In the genomic region with DNA sequence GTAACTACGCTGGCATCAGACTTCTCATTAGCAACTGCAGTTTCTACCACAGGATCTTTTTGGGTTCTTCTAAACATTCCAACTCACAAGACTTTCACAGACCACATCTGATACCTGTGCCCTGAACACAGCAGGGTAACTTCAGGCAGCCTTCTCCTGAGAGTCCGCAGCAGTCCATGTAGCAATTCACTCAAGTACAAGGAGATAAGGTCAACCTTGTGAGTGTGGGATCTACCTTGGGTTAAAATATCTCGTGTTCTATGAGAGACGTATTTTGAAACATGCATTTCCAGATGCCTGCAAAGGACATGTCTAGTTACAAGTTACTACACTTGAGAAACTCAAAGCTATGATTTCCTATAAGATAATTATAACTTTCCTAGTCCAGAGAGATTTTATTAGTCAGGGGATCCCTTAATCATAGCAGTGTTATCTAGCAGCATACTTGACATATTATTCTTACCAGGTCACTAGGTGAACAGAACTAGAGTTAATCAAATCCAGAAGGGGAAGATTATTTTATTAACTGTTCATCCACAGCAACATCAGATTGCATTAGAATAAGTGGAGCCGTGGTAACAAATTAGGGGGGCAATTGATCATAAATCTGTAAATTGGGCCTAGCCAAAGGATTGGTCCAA, we compare ENCODE assay signal across 22 cellular contexts.
DNase-seq lines count a peak whose midpoint lies in the region; TF ChIP-seq lines count a peak whose summit lies in the region.
"Had no signal": no experiment of that assay in that cellular context is flagged by ENCODE, and none has a peak within 500 bp of the region (broad histone marks: within the 10 kb centered on the region; RNA-seq: fewer than 3 reads in every experiment).

No MANE protein-coding gene starts in this region.

- peaks cover 24% of the 10 kb centered on the region for H3K4me1 ChIP-seq in smooth muscle cell (ENCODE audit: low read depth)
- H3K4me1 ChIP-seq: BLaER1 had no signal

- H3K27me3 ChIP-seq in smooth muscle cell (ENCODE audit: low read depth) = no peaks in the 10 kb centered on the region
- H3K27me3 ChIP-seq: BLaER1, SJSA1 had no signal

- peak overlapping the region; percentile 73 for H3K27ac Mint-ChIP-seq in HFFc6
- H3K27ac Mint-ChIP-seq: CD8-positive, alpha-beta T cell had no signal

- no peaks in the 10 kb centered on the region for H4K20me1 ChIP-seq in smooth muscle cell (ENCODE audit: low read depth)
- H4K20me1 ChIP-seq: BLaER1 had no signal

- peaks cover 32% of the 10 kb centered on the region for H3K36me3 ChIP-seq in smooth muscle cell (ENCODE audit: low read depth)

- no peaks in the 10 kb centered on the region for H3K79me2 ChIP-seq in smooth muscle cell (ENCODE audit: low read depth)

- H3K9me3 Mint-ChIP-seq in HFFc6 = no peaks in the 10 kb centered on the region
- H3K9me3 Mint-ChIP-seq: CD8-positive, alpha-beta T cell had no signal

- 90% methylated on average over 5 of the region's 5 CpGs for WGBS in smooth muscle cell (ENCODE audit: low lambda C conversion rate)

- peak; percentile 7 for DNase-seq in NCI-H2227 treated with DMSO at 0.1 percent for 48 hours (lab: John Stamatoyannopoulos, UW)
- no peak for DNase-seq in NCI-H2227 (lab: John Stamatoyannopoulos, UW; ENCODE audit: unreplicated experiment)
- DNase-seq in HFFc6 = peak; percentile 60
- DNase-seq in choroid plexus epithelial cell (ENCODE audit: low read depth) = peak; percentile 52
- DNase-seq in smooth muscle cell (lab: John Stamatoyannopoulos, UW; ENCODE audit: unreplicated experiment) = no peak
- DNase-seq in DMS114 treated with DMSO at 0.1 percent for 48 hours (lab: John Stamatoyannopoulos, UW; ENCODE audit: unreplicated experiment) = no peak
- DNase-seq in medulla oblongata (ENCODE audit: extremely low spot score) = no peak
- no peak for DNase-seq in HT-29 (ENCODE audit: low spot score)
- DNase-seq: CD8-positive, alpha-beta T cell; DND-41; MV-4-11; NCI-H1417 treated with DMSO at 0.1 percent for 48 hours; NCI-H1930; NCI-H2171 treated with DMSO at 0.1 percent for 48 hours; NCI-H510A treated with DMSO at 0.1 percent for 48 hours; NCI-H82; PC-3 had no signal

- TF ChIP-seq CTCF in HFFc6 (IDR thresholded peaks at IDR 0.05) (no peak), choroid plexus epithelial cell (conservative IDR thresholded peaks at IDR 0.05; ENCODE audit: low read depth, low read length) (no peak), smooth muscle cell (IDR thresholded peaks at IDR 0.05; ENCODE audit: borderline replicate concordance, insufficient read depth, poor library complexity, severe bottlenecking) (no peak)

- peak overlapping the region; percentile 50 for H3K4me3 Mint-ChIP-seq in HFFc6
- H3K4me3 Mint-ChIP-seq: CD8-positive, alpha-beta T cell had no signal

- peaks cover 69% of the 10 kb centered on the region for H3K4me1 Mint-ChIP-seq in HFFc6 (ENCODE audit: low read depth)

- H2AFZ ChIP-seq in smooth muscle cell (ENCODE audit: low read depth) = no peak overlapping the region

- no peak overlapping the region for H3K9ac ChIP-seq in smooth muscle cell (ENCODE audit: low read depth)
- H3K9ac ChIP-seq: BLaER1 had no signal

- no peaks in the 10 kb centered on the region for H3F3A ChIP-seq in smooth muscle cell (ENCODE audit: low read depth)

- peaks cover 56% of the 10 kb centered on the region for H3K36me3 Mint-ChIP-seq in HFFc6 (ENCODE audit: low read depth)

- no peaks in the 10 kb centered on the region for H3K9me3 ChIP-seq in smooth muscle cell (replicated peaks; ENCODE audit: low read depth)
- H3K9me3 ChIP-seq: BLaER1, SJSA1 had no signal

- H3K27me3 Mint-ChIP-seq in HFFc6 (ENCODE audit: insufficient read depth) = no peaks in the 10 kb centered on the region

- peak overlapping the region; percentile 43 for H3K4me2 ChIP-seq in smooth muscle cell
- H3K4me2 ChIP-seq: BLaER1 had no signal

- no peak overlapping the region for H3K4me3 ChIP-seq in choroid plexus epithelial cell (ENCODE audit: low read depth, low read length)
- H3K4me3 ChIP-seq in smooth muscle cell = no peak overlapping the region
- H3K4me3 ChIP-seq: BLaER1, SJSA1 had no signal

- peak overlapping the region; percentile 45 for H3K27ac ChIP-seq in smooth muscle cell (ENCODE audit: low read depth)
- H3K27ac ChIP-seq: 22Rv1, BLaER1, HL-60, RWPE1, SJSA1 had no signal

Comparison
In these comparisons a context has a peak if more than half of its experiments do, and no peak if none do; other contexts are left out.
1. DNase-seq: peak in NCI-H2227 treated with DMSO at 0.1 percent for 48 hours (single experiment), HFFc6 (single experiment) and choroid plexus epithelial cell (single experiment); none in NCI-H2227 (single experiment), smooth muscle cell (single experiment), DMS114 treated with DMSO at 0.1 percent for 48 hours (single experiment), medulla oblongata (single experiment) and HT-29 (single experiment).